ENCODE assay signal across 1 cellular context in the genomic region with DNA sequence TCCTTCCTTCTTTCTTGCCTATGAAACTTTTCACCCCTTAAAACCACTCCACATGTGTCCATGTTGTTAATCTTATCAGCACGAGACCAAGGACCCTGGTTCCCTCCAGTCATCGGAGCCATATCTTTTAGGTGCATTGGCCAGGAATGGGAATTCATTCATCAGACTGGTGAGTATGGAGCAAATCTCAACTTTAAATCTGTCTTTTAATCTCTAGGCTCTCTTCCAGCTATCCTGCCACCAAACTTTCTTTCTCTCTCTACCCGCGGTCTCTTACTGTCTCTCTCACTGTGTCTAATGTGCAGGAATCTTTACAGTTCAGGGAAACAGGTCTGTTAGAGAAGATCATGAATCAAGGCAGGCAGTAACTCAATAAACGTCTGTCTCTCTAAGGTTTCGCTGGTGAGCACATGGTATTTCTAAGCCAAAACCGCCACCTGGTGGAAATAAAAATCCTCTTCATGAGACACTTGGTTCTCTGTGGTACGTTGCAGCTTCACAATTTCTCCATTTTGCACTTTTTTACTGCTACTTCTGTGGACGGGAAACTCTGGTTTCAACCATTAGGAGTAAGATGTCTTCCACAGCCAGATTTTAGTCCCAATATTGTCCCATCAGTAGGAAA.
TF ChIP-seq lines count a peak whose summit lies in the region.

No MANE protein-coding gene starts in this region.

TF ChIP-seq in K562, 482 proteins besides CTCF, POLR2A, EP300 and RAD21 (continues in another document):
- no peak for TF ChIP-seq KAT2B (IDR thresholded peaks at IDR 0.05; ENCODE audit: low read depth, low read length)
- no peak for TF ChIP-seq HMGXB4 (CRISPR knock-in tag; IDR thresholded peaks at IDR 0.05)
- no peak for TF ChIP-seq XRCC4 (IDR thresholded peaks at IDR 0.05; ENCODE audit: extremely low read depth, insufficient read depth, insufficient read length)
- no peak for TF ChIP-seq RBBP5 (IDR thresholded peaks at IDR 0.05; ENCODE audit: borderline replicate concordance, insufficient read depth, low read length, poor library complexity, severe bottlenecking)
- TF ChIP-seq, protein P1, sequence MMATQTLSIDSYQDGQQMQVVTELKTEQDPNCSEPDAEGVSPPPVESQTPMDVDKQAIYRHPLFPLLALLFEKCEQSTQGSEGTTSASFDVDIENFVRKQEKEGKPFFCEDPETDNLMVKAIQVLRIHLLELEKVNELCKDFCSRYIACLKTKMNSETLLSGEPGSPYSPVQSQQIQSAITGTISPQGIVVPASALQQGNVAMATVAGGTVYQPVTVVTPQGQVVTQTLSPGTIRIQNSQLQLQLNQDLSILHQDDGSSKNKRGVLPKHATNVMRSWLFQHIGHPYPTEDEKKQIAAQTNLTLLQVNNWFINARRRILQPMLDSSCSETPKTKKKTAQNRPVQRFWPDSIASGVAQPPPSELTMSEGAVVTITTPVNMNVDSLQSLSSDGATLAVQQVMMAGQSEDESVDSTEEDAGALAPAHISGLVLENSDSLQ (IDR thresholded peaks at IDR 0.05) = no peak
- TF ChIP-seq MIER1 (IDR thresholded peaks at IDR 0.05; ENCODE audit: low read depth) = no peak
- no peak for TF ChIP-seq ETS2 (tag; IDR thresholded peaks at IDR 0.05; ENCODE audit: borderline replicate concordance, poor library complexity, severe bottlenecking)
- TF ChIP-seq STAT6 (CRISPR knock-in tag; IDR thresholded peaks at IDR 0.05) = no peak
- TF ChIP-seq DNMT1 (IDR thresholded peaks at IDR 0.05) = no peak
- TF ChIP-seq ZNF764 (CRISPR knock-in tag; IDR thresholded peaks at IDR 0.05; ENCODE audit: low read depth) = no peak
- TF ChIP-seq ZFX (CRISPR knock-in tag; IDR thresholded peaks at IDR 0.05) = no peak
- peak; percentile 64 for TF ChIP-seq SMC3 (conservative IDR thresholded peaks at IDR 0.05; ENCODE audit: insufficient read depth, low read depth, low read length)
- no peak for TF ChIP-seq ZBTB1 (CRISPR knock-in tag; IDR thresholded peaks at IDR 0.05; ENCODE audit: borderline replicate concordance, low read depth)
- TF ChIP-seq, protein P2, sequence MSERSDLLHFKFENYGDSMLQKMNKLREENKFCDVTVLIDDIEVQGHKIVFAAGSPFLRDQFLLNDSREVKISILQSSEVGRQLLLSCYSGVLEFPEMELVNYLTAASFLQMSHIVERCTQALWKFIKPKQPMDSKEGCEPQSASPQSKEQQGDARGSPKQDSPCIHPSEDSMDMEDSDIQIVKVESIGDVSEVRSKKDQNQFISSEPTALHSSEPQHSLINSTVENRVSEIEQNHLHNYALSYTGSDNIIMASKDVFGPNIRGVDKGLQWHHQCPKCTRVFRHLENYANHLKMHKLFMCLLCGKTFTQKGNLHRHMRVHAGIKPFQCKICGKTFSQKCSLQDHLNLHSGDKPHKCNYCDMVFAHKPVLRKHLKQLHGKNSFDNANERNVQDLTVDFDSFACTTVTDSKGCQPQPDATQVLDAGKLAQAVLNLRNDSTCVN (CRISPR knock-in tag; IDR thresholded peaks at IDR 0.05) = no peak
- TF ChIP-seq, protein P3, sequence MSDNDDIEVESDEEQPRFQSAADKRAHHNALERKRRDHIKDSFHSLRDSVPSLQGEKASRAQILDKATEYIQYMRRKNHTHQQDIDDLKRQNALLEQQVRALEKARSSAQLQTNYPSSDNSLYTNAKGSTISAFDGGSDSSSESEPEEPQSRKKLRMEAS (CRISPR knock-in tag; IDR thresholded peaks at IDR 0.05) = no peak
- no peak for TF ChIP-seq KDM1A (IDR thresholded peaks at IDR 0.05)
- no peak for TF ChIP-seq RBM25 (IDR thresholded peaks at IDR 0.05; ENCODE audit: low read depth, low read length, severe bottlenecking)
- TF ChIP-seq, protein P4, sequence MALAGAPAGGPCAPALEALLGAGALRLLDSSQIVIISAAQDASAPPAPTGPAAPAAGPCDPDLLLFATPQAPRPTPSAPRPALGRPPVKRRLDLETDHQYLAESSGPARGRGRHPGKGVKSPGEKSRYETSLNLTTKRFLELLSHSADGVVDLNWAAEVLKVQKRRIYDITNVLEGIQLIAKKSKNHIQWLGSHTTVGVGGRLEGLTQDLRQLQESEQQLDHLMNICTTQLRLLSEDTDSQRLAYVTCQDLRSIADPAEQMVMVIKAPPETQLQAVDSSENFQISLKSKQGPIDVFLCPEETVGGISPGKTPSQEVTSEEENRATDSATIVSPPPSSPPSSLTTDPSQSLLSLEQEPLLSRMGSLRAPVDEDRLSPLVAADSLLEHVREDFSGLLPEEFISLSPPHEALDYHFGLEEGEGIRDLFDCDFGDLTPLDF (CRISPR knock-in tag; IDR thresholded peaks at IDR 0.05) = no peak
- TF ChIP-seq NEUROD1 (IDR thresholded peaks at IDR 0.05; ENCODE audit: borderline replicate concordance, low read depth, low read length, partially characterized antibody) = no peak
- TF ChIP-seq, protein P5, sequence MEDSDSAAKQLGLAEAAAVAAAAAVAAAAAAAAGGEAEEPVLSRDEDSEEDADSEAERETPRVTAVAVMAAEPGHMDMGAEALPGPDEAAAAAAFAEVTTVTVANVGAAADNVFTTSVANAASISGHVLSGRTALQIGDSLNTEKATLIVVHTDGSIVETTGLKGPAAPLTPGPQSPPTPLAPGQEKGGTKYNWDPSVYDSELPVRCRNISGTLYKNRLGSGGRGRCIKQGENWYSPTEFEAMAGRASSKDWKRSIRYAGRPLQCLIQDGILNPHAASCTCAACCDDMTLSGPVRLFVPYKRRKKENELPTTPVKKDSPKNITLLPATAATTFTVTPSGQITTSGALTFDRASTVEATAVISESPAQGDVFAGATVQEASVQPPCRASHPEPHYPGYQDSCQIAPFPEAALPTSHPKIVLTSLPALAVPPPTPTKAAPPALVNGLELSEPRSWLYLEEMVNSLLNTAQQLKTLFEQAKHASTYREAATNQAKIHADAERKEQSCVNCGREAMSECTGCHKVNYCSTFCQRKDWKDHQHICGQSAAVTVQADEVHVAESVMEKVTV (CRISPR knock-in tag; IDR thresholded peaks at IDR 0.05) = peak; percentile 80
- peak; percentile 38; the same call in 1 of the 2 replicates for TF ChIP-seq STAG1 (CRISPR knock-in tag; IDR thresholded peaks at IDR 0.05; ENCODE audit: borderline replicate concordance)
- no peak for TF ChIP-seq KDM5B (IDR thresholded peaks at IDR 0.05; ENCODE audit: insufficient replicate concordance, low read depth, low read length)
- TF ChIP-seq TOE1 (IDR thresholded peaks at IDR 0.05; ENCODE audit: borderline replicate concordance) = no peak
- no peak for TF ChIP-seq TOE1 (CRISPR knock-in tag; IDR thresholded peaks at IDR 0.05; ENCODE audit: borderline replicate concordance, low read depth)
- no peak for TF ChIP-seq ZNF583 (CRISPR knock-in tag; IDR thresholded peaks at IDR 0.05)
- TF ChIP-seq ZHX1 (conservative IDR thresholded peaks at IDR 0.05; ENCODE audit: low read length) = no peak
- TF ChIP-seq STAT5A (IDR thresholded peaks at IDR 0.05; ENCODE audit: borderline replicate concordance, low read length) = no peak
- TF ChIP-seq ZNF707 (CRISPR knock-in tag; conservative IDR thresholded peaks at IDR 0.05) = no peak
- TF ChIP-seq CC2D1A (IDR thresholded peaks at IDR 0.05) = peak; percentile 26; the same call in 1 of the 2 replicates
- no peak for TF ChIP-seq PRPF4 (IDR thresholded peaks at IDR 0.05; ENCODE audit: insufficient read depth, low read depth, low read length, poor library complexity, severe bottlenecking)
- TF ChIP-seq BCOR (IDR thresholded peaks at IDR 0.05) = no peak
- TF ChIP-seq, protein P6, sequence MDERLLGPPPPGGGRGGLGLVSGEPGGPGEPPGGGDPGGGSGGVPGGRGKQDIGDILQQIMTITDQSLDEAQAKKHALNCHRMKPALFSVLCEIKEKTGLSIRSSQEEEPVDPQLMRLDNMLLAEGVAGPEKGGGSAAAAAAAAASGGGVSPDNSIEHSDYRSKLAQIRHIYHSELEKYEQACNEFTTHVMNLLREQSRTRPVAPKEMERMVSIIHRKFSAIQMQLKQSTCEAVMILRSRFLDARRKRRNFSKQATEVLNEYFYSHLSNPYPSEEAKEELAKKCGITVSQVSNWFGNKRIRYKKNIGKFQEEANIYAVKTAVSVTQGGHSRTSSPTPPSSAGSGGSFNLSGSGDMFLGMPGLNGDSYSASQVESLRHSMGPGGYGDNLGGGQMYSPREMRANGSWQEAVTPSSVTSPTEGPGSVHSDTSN (CRISPR knock-in tag; IDR thresholded peaks at IDR 0.05; ENCODE audit: low read depth) = no peak
- TF ChIP-seq, protein P6 (tag; conservative IDR thresholded peaks at IDR 0.05; ENCODE audit: low read depth) = peak; percentile 49
- TF ChIP-seq SMARCA4 (IDR thresholded peaks at IDR 0.05) = no peak
- peak; percentile 31 for TF ChIP-seq MEIS2 (IDR thresholded peaks at IDR 0.05; ENCODE audit: partially characterized antibody)
- TF ChIP-seq, protein P7, sequence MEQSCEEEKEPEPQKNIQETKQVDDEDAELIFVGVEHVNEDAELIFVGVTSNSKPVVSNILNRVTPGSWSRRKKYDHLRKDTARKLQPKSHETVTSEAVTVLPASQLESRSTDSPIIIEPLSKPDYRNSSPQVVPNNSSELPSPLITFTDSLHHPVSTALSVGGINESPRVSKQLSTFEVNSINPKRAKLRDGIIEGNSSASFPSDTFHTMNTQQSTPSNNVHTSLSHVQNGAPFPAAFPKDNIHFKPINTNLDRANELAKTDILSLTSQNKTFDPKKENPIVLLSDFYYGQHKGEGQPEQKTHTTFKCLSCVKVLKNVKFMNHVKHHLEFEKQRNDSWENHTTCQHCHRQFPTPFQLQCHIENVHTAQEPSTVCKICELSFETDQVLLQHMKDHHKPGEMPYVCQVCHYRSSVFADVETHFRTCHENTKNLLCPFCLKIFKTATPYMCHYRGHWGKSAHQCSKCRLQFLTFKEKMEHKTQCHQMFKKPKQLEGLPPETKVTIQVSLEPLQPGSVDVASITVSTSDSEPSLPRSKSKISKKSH (CRISPR knock-in tag; IDR thresholded peaks at IDR 0.05) = no peak
- TF ChIP-seq, protein P8, sequence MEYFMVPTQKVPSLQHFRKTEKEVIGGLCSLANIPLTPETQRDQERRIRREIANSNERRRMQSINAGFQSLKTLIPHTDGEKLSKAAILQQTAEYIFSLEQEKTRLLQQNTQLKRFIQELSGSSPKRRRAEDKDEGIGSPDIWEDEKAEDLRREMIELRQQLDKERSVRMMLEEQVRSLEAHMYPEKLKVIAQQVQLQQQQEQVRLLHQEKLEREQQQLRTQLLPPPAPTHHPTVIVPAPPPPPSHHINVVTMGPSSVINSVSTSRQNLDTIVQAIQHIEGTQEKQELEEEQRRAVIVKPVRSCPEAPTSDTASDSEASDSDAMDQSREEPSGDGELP (CRISPR knock-in tag; IDR thresholded peaks at IDR 0.05; ENCODE audit: borderline replicate concordance) = no peak
- TF ChIP-seq, protein P9, sequence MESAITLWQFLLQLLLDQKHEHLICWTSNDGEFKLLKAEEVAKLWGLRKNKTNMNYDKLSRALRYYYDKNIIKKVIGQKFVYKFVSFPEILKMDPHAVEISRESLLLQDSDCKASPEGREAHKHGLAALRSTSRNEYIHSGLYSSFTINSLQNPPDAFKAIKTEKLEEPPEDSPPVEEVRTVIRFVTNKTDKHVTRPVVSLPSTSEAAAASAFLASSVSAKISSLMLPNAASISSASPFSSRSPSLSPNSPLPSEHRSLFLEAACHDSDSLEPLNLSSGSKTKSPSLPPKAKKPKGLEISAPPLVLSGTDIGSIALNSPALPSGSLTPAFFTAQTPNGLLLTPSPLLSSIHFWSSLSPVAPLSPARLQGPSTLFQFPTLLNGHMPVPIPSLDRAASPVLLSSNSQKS (CRISPR knock-in tag; IDR thresholded peaks at IDR 0.05) = no peak
